ENCODE assay signal across 8 cellular contexts in the genomic region with DNA sequence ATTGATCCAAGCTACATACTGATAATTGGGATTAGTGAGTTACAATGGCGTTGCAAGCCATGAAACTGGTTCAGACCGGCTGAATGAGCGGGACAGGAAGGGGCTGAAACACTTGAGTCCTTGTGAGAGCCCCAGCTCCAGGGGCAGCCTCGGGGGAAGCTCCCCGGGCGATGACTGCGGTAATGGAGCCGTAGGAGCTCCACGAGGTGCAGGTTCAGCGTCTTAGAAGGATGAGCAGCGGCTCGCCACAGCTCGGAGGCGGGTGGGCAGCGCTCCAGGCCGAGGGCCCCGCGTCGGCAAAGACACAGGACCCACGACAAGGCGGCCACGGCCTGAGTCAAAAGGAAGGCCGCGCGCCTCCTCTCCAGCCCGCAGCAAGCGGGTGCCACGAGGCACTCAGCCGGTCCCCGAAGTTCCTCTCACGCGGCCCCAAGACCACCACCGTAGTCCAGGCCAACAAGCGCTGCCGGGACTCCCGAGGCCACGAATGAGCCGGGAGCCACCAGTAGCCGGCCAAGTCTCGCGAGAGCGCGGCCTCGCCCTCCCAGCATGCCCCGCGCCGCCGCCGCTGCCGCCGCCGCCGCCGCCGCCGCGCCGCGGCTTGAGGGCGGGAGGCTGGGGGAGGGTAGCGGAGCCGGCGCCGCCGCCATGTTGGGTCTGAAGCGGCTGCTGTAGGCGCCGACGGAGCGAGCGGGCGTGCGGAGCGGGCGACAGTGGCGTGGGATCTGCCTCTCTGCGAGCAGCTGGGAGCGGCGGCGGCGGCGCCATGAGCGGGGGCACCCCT. TPM values are rescaled to one million over a fixed set of nuclear protein-coding genes. Genes with fewer than 3 reads are reported as not detected.
A peak's percentile ranks its signal among the peaks of the same experiment; 100 is the strongest.
DNase-seq lines count a peak whose midpoint lies in the region; ATAC-seq and TF ChIP-seq lines count a peak whose summit lies in the region.

Gene LSM14A (plus strand): TSS at position 628 of the 784 bp plus-strand sequence. CDS start 139 bp downstream, at position 767.

- TF ChIP-seq CTCF in A673 (conservative IDR thresholded peaks at IDR 0.05; ENCODE audit: low read depth, low read length) = no peak
- no peak for TF ChIP-seq CTCF in activated B cell treated with CpG ODN at 0.5 μM for 24 hours (IDR thresholded peaks at IDR 0.05)
- TF ChIP-seq CTCF in cardiac fibroblast (IDR thresholded peaks at IDR 0.05; ENCODE audit: low read depth, low read length) = no peak
- TF ChIP-seq CTCF in spleen (IDR thresholded peaks at IDR 0.05 in 8 of 11, conservative IDR thresholded peaks at IDR 0.05 in 3 of 11) = no peak

- TF ChIP-seq POLR2A in spleen (IDR thresholded peaks at IDR 0.05) = peak in 2 of 3 donors; percentile 26 to 91

- DNase-seq in A673 (ENCODE audit: low spot score) = peak; percentile 95
- DNase-seq in NCI-H2196 treated with DMSO at 0.1 percent for 48 hours (lab: John Stamatoyannopoulos, UW; ENCODE audit: unreplicated experiment) = peak; percentile 56
- DNase-seq in activated B cell treated with CpG ODN at 0.5 μM for 24 hours = peak; percentile 93
- peak; percentile 91 to 94 for DNase-seq in cardiac fibroblast (ENCODE audit: low read depth in 2 of 2)
- peak; percentile 81 for DNase-seq in inferior parietal cortex (ENCODE audit: extremely low spot score)
- DNase-seq in spleen = peak; percentile 97

- CTCF ChIA-PET in A673 (lab: Charles Lee) = no interaction called here
- CTCF ChIA-PET in activated B cell treated with CpG ODN at 0.5 μM for 24 hours (lab: Charles Lee) = interaction anchor here (0.8 to 1.7 kb wide), 3 partner anchors 17 to 798 kb away, joined by 3 to 5 read pairs (median 5); no protein-coding TSS in a partner anchor

- H3K4me3 Mint-ChIP-seq in activated B cell treated with CpG ODN at 0.5 μM for 24 hours = peak within 1 kb of the TSS; percentile 97

- H3K9me3 ChIP-seq in A673 (ENCODE audit: low read depth, low read length, poor library complexity, severe bottlenecking) = no peaks in the 10 kb centered on the region
- no peaks in the 10 kb centered on the region for H3K9me3 ChIP-seq in spleen

- no peaks in the 10 kb centered on the region for H3K9me3 Mint-ChIP-seq in activated B cell treated with CpG ODN at 0.5 μM for 24 hours

- intact Hi-C loops in A673 (cut with micrococcal nuclease; ENCODE audit: unreplicated experiment) = no loop called here
- intact Hi-C loops in activated B cell treated with CpG ODN at 0.5 μM for 24 hours (cut with micrococcal nuclease) = loop anchor here (1.0 to 5.0 kb wide), 6 partner anchors 21 to 995 kb away; partner anchors contain the start of gene CEBPG
- intact Hi-C loops in spleen (cut with DNase I; ENCODE audit: low total_unique reads) = no loop called here

- POLR2A ChIA-PET in A673 (lab: Charles Lee; ENCODE audit: low non-redundant PET) = interaction anchor here (0.5 kb wide), 1 partner anchor 169 kb away, joined by 3 read pairs; no protein-coding TSS in a partner anchor
- POLR2A ChIA-PET in activated B cell treated with CpG ODN at 0.5 μM for 24 hours (lab: Charles Lee) = interaction anchor here (0.5 to 3.0 kb wide), 23 partner anchors 9 to 798 kb away, joined by 3 to 28 read pairs (median 5); partner anchors contain the start of genes CEBPG, GPI, KCTD15 and SCGB2B2

- H3K4me1 Mint-ChIP-seq in activated B cell treated with CpG ODN at 0.5 μM for 24 hours = peaks cover 55% of the 10 kb centered on the region

- TSS peak; percentile 96 for BruUV-seq in A673 (replicated peaks; lab: Mats Ljungman, UMichigan)

- H3K4me3 ChIP-seq in A673 (ENCODE audit: low read depth, low read length, poor library complexity, severe bottlenecking) = peak within 1 kb of the TSS; percentile 98
- peak within 1 kb of the TSS; percentile 75 to 81 for H3K4me3 ChIP-seq in cardiac fibroblast (replicated peaks in 1 of 2; ENCODE audit: low read depth in 2 of 2, low read length in 2 of 2)
- H3K4me3 ChIP-seq in spleen = peak within 1 kb of the TSS; percentile 65 to 95 (median 82)

- peak within 1 kb of the TSS; percentile 99 for H3K27ac ChIP-seq in A673 (ENCODE audit: low read depth, low read length, poor library complexity, severe bottlenecking)
- H3K27ac ChIP-seq in spleen = peak within 1 kb of the TSS; percentile 98 to 100 (median 100)

- H3K27me3 Mint-ChIP-seq in activated B cell treated with CpG ODN at 0.5 μM for 24 hours = no peaks in the 10 kb centered on the region

- H3K27ac Mint-ChIP-seq in activated B cell treated with CpG ODN at 0.5 μM for 24 hours = peak within 1 kb of the TSS; percentile 98

- H3K36me3 Mint-ChIP-seq in activated B cell treated with CpG ODN at 0.5 μM for 24 hours (ENCODE audit: low read depth) = peaks cover 26% of the 10 kb centered on the region

- H3K36me3 ChIP-seq in A673 (ENCODE audit: insufficient read depth, low read length, poor library complexity, severe bottlenecking) = peaks cover 5% of the 10 kb centered on the region
- H3K36me3 ChIP-seq in spleen = peaks cover 0 to 5% (median 0%) of the 10 kb centered on the region in 6 donors

- H3K27me3 ChIP-seq in A673 (replicated peaks; ENCODE audit: insufficient read depth, low read depth, low read length, poor library complexity) (no peaks in the 10 kb centered on the region), spleen (replicated peaks in 1 of 7) (no peaks in the 10 kb centered on the region)

- 0 to 1% (median 0%) methylated on average over 35 to 83 of the region's 83 CpGs for WGBS in spleen, 5 donors

- peak; percentile 75 for ATAC-seq in GM18867 (IDR thresholded peaks at IDR 0.05; ENCODE audit: unreplicated experiment)
- peak; percentile 68 for ATAC-seq in HG03097 (IDR thresholded peaks at IDR 0.05; ENCODE audit: low FRiP score, unreplicated experiment)
- ATAC-seq in activated B cell treated with CpG ODN at 0.5 μM for 24 hours (ENCODE audit: low read depth) = peak; percentile 78

- H3K4me1 ChIP-seq in A673 (ENCODE audit: insufficient read depth, low read length, poor library complexity, severe bottlenecking) = peaks cover 33% of the 10 kb centered on the region
- peaks cover 33 to 64% (median 53%) of the 10 kb centered on the region in 6 donors for H3K4me1 ChIP-seq in spleen

RNA-seq across cellular contexts. Expression of gene LSM14A, which starts in this region (rescaled TPM):
- total RNA-seq in A673 (2021) = 134 and 137 TPM in 2 replicates
- 136 and 142 TPM in 2 replicates for total RNA-seq in activated B cell treated with CpG ODN at 0.5 μM for 24 hours
- 100 to 1,000 TPM; 116 to 187 (median 134) TPM for total RNA-seq in spleen
- 10 to 100 TPM; 46.8 to 78.2 (median 59.7) TPM for polyA plus RNA-seq in spleen

Comparison
In these comparisons a context has a peak if more than half of its experiments do, and no peak if none do; other contexts are left out.
1. Peak in every context shown above with its lines: DNase-seq, ATAC-seq, H3K4me3 ChIP-seq and H3K27ac ChIP-seq.